In genomic region chr14:61480704-61481285, GRCh38 we compare ENCODE assay signal across 12 cellular contexts.
A peak's percentile ranks its signal among the peaks of the same experiment; 100 is the strongest.
DNase-seq lines count a peak whose midpoint lies in the region; ATAC-seq and TF ChIP-seq lines count a peak whose summit lies in the region.
"Had no signal": no experiment of that assay in that cellular context is flagged by ENCODE, and none has a peak within 500 bp of the region (broad histone marks: within the 10 kb centered on the region; RNA-seq: fewer than 3 reads in every experiment).

No MANE protein-coding gene starts in this region.

- TF ChIP-seq CTCF in PC-9 (conservative IDR thresholded peaks at IDR 0.05) (no peak), GM20000 (IDR thresholded peaks at IDR 0.05; ENCODE audit: extremely low read depth, missing control alignments) (no peak), GM13977 (IDR thresholded peaks at IDR 0.05; ENCODE audit: extremely low read depth, insufficient read depth, missing control alignments) (no peak), GM10248 (IDR thresholded peaks at IDR 0.05; ENCODE audit: control extremely low read depth, extremely low read depth, low read depth, missing control alignments) (no peak)

- H3K4me2 ChIP-seq in PC-9 = peak overlapping the region; percentile 66

- H3K36me3 Mint-ChIP-seq in activated CD4-positive, alpha-beta T cell treated with anti-CD3 and anti-CD28 coated beads for 36 hours (ENCODE audit: low read depth) = peaks cover 52% of the 10 kb centered on the region
- peaks cover 28% of the 10 kb centered on the region for H3K36me3 Mint-ChIP-seq in stimulated activated effector memory CD8-positive, alpha-beta T cell treated with anti-CD3 and anti-CD28 coated beads, Interleukin-12 subunit alpha, Interleukin-12 subunit beta, amount 100 ng/mL, for 72 hours

- H3K9me3 Mint-ChIP-seq in activated CD4-positive, alpha-beta T cell treated with anti-CD3 and anti-CD28 coated beads for 36 hours (ENCODE audit: low read depth) = no peaks in the 10 kb centered on the region
- H3K9me3 Mint-ChIP-seq in stimulated activated effector memory CD8-positive, alpha-beta T cell treated with anti-CD3 and anti-CD28 coated beads, Interleukin-12 subunit alpha, Interleukin-12 subunit beta, amount 100 ng/mL, for 72 hours = no peaks in the 10 kb centered on the region

- peak overlapping the region; percentile 94 for H3K27ac ChIP-seq in PC-9
- peak overlapping the region; percentile 55 for H3K27ac ChIP-seq in epithelial cell of prostate

- H2AFZ ChIP-seq in PC-9 = no peak overlapping the region

- no peaks in the 10 kb centered on the region for H3K9me2 ChIP-seq in PC-9 (ENCODE audit: insufficient read depth)

- BruUV-seq in PC-9 (replicated peaks; lab: Mats Ljungman, UMichigan) = no TSS peak

- peaks cover 95% of the 10 kb centered on the region for H3K4me1 ChIP-seq in PC-9 (replicated peaks; ENCODE audit: insufficient read depth)

- 0 out of 2 replicates have a peak, but pooled peaks cover under 1% of the 10 kb centered on the region for H3K36me3 ChIP-seq in PC-9 (ENCODE audit: low read depth)

- POLR2A ChIA-PET in activated CD4-positive, alpha-beta T cell treated with anti-CD3 and anti-CD28 coated beads for 36 hours (lab: Charles Lee) = interaction anchor here (0.5 to 1.6 kb wide), 4 partner anchors 10 to 24 kb away, joined by 4 to 10 read pairs (median 4); no protein-coding TSS in a partner anchor
- POLR2A ChIA-PET in PC-9 (lab: Charles Lee; ENCODE audit: unreplicated experiment) = interaction anchor here (0.6 to 0.9 kb wide), 5 partner anchors 26 to 281 kb away, joined by 3 to 8 read pairs (median 4); partner anchors contain the start of gene SNAPC1
- POLR2A ChIA-PET in GM10248 (lab: Yijun Ruan, JAX) = no interaction called here

- H3F3A ChIP-seq in PC-9 (ENCODE audit: insufficient read depth, low read depth) = peaks cover 71% of the 10 kb centered on the region

- H3K4me3 Mint-ChIP-seq in activated CD4-positive, alpha-beta T cell treated with anti-CD3 and anti-CD28 coated beads for 36 hours = peak overlapping the region; percentile 20
- peak overlapping the region; percentile 74 for H3K4me3 Mint-ChIP-seq in stimulated activated effector memory CD8-positive, alpha-beta T cell treated with anti-CD3 and anti-CD28 coated beads, Interleukin-12 subunit alpha, Interleukin-12 subunit beta, amount 100 ng/mL, for 72 hours

- no peaks in the 10 kb centered on the region for H4K20me1 ChIP-seq in PC-9 (ENCODE audit: insufficient read depth)

- no peak for ATAC-seq in activated CD4-positive, alpha-beta T cell treated with anti-CD3 and anti-CD28 coated beads for 36 hours
- ATAC-seq in stimulated activated effector memory CD8-positive, alpha-beta T cell treated with anti-CD3 and anti-CD28 coated beads, Interleukin-12 subunit alpha, Interleukin-12 subunit beta, amount 100 ng/mL, for 72 hours = no peak

- no peaks in the 10 kb centered on the region for H3K27me3 Mint-ChIP-seq in activated CD4-positive, alpha-beta T cell treated with anti-CD3 and anti-CD28 coated beads for 36 hours

- in situ Hi-C loops in GM13977 (cut with MboI; ENCODE audit: low pct_unique_long_range_greater_than_20kb, low sequenced_read_pairs, unreplicated experiment) = no loop called here

- peaks cover 49% of the 10 kb centered on the region; the same call in 1 of the 2 replicates for H3K79me2 ChIP-seq in PC-9 (ENCODE audit: low read depth)

- no peaks in the 10 kb centered on the region for H3K27me3 ChIP-seq in PC-9 (ENCODE audit: insufficient read depth, low read depth)

- intact Hi-C loops in activated CD4-positive, alpha-beta T cell treated with anti-CD3 and anti-CD28 coated beads for 36 hours (cut with DNase I, micrococcal nuclease) = loop anchor here in 1 of 2 experiments (1.0 kb wide), 1 partner anchor 10 kb away; no protein-coding TSS in a partner anchor
- intact Hi-C loops in PC-9 (cut with micrococcal nuclease; ENCODE audit: unreplicated experiment) = no loop called here

- DNase-seq in activated CD4-positive, alpha-beta T cell treated with anti-CD3 and anti-CD28 coated beads for 36 hours = peak; percentile 31
- DNase-seq in activated CD4-positive, alpha-beta T cell treated with anti-CD3 and anti-CD28 coated beads, Interleukin-2, amount 50 U/mL, for 48 hours = no peak
- no peak for DNase-seq in PC-9
- DNase-seq in epithelial cell of prostate (ENCODE audit: low read depth, low spot score) = no peak
- no peak for DNase-seq in stimulated activated effector memory CD8-positive, alpha-beta T cell treated with anti-CD3 and anti-CD28 coated beads, Interleukin-12 subunit alpha, Interleukin-12 subunit beta, amount 100 ng/mL, for 72 hours (ENCODE audit: low spot score in 2 of 2)
- no peak for DNase-seq in GM20000 (ENCODE audit: low spot score)
- no peak for DNase-seq in GM13977 (ENCODE audit: low spot score)
- DNase-seq in GM10248 (ENCODE audit: extremely low spot score) = no peak
- DNase-seq: DMS 273 treated with DMSO at 0.1 percent for 48 hours, glutamatergic neuron, NCI-H524, SHP77 had no signal

- H3K9me3 ChIP-seq in PC-9 (ENCODE audit: insufficient read depth, low read depth) = no peaks in the 10 kb centered on the region

- H3K27ac Mint-ChIP-seq in activated CD4-positive, alpha-beta T cell treated with anti-CD3 and anti-CD28 coated beads for 36 hours = peak overlapping the region; percentile 99
- H3K27ac Mint-ChIP-seq in stimulated activated effector memory CD8-positive, alpha-beta T cell treated with anti-CD3 and anti-CD28 coated beads, Interleukin-12 subunit alpha, Interleukin-12 subunit beta, amount 100 ng/mL, for 72 hours = peak overlapping the region; percentile 92

- CTCF ChIA-PET in activated CD4-positive, alpha-beta T cell treated with anti-CD3 and anti-CD28 coated beads for 36 hours (lab: Charles Lee) = interaction anchor here (0.6 to 7.5 kb wide), 11 partner anchors 9 to 357 kb away, joined by 3 to 49 read pairs (median 4); no protein-coding TSS in a partner anchor
- CTCF ChIA-PET in PC-9 (lab: Charles Lee) (interaction anchor here (0.5 kb wide), 1 partner anchor 733 kb away, joined by 5 read pairs; no protein-coding TSS in a partner anchor), GM10248 (lab: Yijun Ruan, JAX) (interaction anchor here (0.8 to 1.5 kb wide), 6 partner anchors 10 to 357 kb away, joined by 3 to 6 read pairs (median 3); no protein-coding TSS in a partner anchor)

- no peak overlapping the region for H3K4me3 ChIP-seq in PC-9

- H3K4me1 Mint-ChIP-seq in activated CD4-positive, alpha-beta T cell treated with anti-CD3 and anti-CD28 coated beads for 36 hours = peaks cover 93% of the 10 kb centered on the region
- H3K4me1 Mint-ChIP-seq in stimulated activated effector memory CD8-positive, alpha-beta T cell treated with anti-CD3 and anti-CD28 coated beads, Interleukin-12 subunit alpha, Interleukin-12 subunit beta, amount 100 ng/mL, for 72 hours = peaks cover 76% of the 10 kb centered on the region
